ENCODE assay signal across 8 cellular contexts in the genomic region with DNA sequence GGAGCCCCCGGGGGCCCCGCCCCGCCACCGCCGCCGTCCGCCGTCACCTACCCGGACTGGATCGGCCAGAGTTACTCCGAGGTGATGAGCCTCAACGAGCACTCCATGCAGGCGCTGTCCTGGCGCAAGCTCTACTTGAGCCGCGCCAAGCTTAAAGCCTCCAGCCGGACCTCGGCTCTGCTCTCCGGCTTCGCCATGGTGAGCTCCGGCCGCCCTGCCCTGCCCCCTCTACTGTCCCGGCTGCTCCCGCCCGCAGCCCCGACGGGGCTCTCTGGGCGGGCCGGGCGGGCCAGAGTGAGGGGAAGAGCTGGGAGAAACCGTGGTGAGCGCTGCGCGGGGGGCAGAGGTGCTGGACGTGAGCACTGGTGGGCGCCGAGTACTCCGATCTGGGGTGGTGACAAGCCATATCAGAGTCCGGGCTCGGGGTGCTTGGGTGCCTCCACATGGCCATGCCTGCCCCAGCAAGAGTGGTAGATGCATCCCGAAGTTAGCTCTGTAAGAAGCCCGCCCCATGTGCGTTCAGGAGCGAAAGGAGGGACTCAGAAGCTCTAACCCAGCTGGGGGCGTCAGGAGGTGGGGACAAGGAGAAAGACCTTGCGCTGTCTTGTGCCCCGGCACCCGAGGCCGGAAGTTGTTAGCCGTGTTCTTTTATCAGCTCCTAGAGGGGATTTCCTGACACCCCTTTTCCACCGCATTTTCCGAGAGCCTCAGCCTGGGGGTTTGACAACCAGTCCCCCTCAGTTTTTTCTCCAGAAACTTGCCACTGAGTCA.
DNase-seq lines count a peak whose midpoint lies in the region; ATAC-seq lines count a peak whose summit lies in the region.

No MANE protein-coding gene starts in this region.

- H3K9ac ChIP-seq in muscle layer of colon (ENCODE audit: low read length): no peak overlapping the region

- DNase-seq in AG08396 (ENCODE audit: low spot score) (peak; percentile 84), NK-92 (lab: John Stamatoyannopoulos, UW; ENCODE audit: unreplicated experiment) (peak; percentile 54), activated T-cell treated with anti-CD3 and anti-CD28 coated beads for 1 hour (ENCODE audit: low read depth) (peak; percentile 76), epithelial cell of prostate (ENCODE audit: low read depth, low spot score) (no peak)
- DNase-seq in stimulated activated CD8-positive, alpha-beta memory T cell treated with anti-CD3 and anti-CD28 coated beads, Interleukin-7, amount 100 ng/mL, for 4 hours (ENCODE audit: low read depth in 2 of 2): peak; percentile 92 to 96

- peak overlapping the region; percentile 66 to 80 for H3K4me3 ChIP-seq in muscle layer of colon (ENCODE audit: low read depth in 1 of 2, low read length in 2 of 2)

- H3K9me3 ChIP-seq in muscle layer of colon (ENCODE audit: low read length): no peaks in the 10 kb centered on the region

- ATAC-seq in GM18858 (IDR thresholded peaks at IDR 0.05; ENCODE audit: unreplicated experiment) (peak; percentile 15), HG03066 (IDR thresholded peaks at IDR 0.05; ENCODE audit: low read depth, unreplicated experiment) (peak; percentile 40)

- H3K4me1 ChIP-seq in muscle layer of colon (ENCODE audit: insufficient read depth, low read length): peaks cover 22% of the 10 kb centered on the region

- no peaks in the 10 kb centered on the region for H3K36me3 ChIP-seq in muscle layer of colon (ENCODE audit: insufficient read depth, low read length)

- H3K27me3 ChIP-seq in muscle layer of colon (ENCODE audit: control insufficient read depth in 1 of 2, insufficient read depth in 2 of 2, low read length in 2 of 2): no peaks in the 10 kb centered on the region

- peak overlapping the region; percentile 71 for H3K27ac ChIP-seq in epithelial cell of prostate
- H3K27ac ChIP-seq in muscle layer of colon (ENCODE audit: low read depth, low read length): peak overlapping the region; percentile 88
